ENCODE assay signal across 8 cellular contexts in genomic region chr2:72887032-72887835, GRCh38. TPM values are rescaled to one million over a fixed set of nuclear protein-coding genes. Genes with fewer than 3 reads are reported as not detected.
DNase-seq lines count a peak whose midpoint lies in the region; ATAC-seq and TF ChIP-seq lines count a peak whose summit lies in the region.

Gene SPR, plus strand, starts transcription at chr2:72887408. Its CDS starts 25 bp downstream, at chr2:72887433.

- H3K9me3 ChIP-seq in SU-DHL-6 (ENCODE audit: insufficient read depth, low read length) (no peaks in the 10 kb centered on the region), adrenal gland (replicated peaks in 1 of 3) (no peaks in the 10 kb centered on the region), heart right ventricle (no peaks in the 10 kb centered on the region), aorta (ENCODE audit: control insufficient read depth, low read length) (no peaks in the 10 kb centered on the region)

- TF ChIP-seq CTCF in LNCaP clone FGC (IDR thresholded peaks at IDR 0.05; ENCODE audit: control insufficient read depth, extremely low read depth, insufficient read depth) (peak; percentile 7; the same call in 1 of the 2 replicates), SU-DHL-6 (IDR thresholded peaks at IDR 0.05; ENCODE audit: insufficient read depth, low read length, poor library complexity, severe bottlenecking) (no peak), adrenal gland (IDR thresholded peaks at IDR 0.05) (no peak), heart right ventricle (IDR thresholded peaks at IDR 0.05) (peak in 1 of 9 donors; percentile 3)

- no peaks in the 10 kb centered on the region for H4K20me1 ChIP-seq in SU-DHL-6 (ENCODE audit: low read depth, low read length)

- H3K4me3 ChIP-seq in LNCaP clone FGC (ENCODE audit: low read depth, low read length): peak within 1 kb of the TSS; percentile 51
- peak within 1 kb of the TSS; percentile 48 for H3K4me3 ChIP-seq in SU-DHL-6 (ENCODE audit: insufficient read depth, low read length, poor library complexity, severe bottlenecking)
- H3K4me3 ChIP-seq in adrenal gland: peak within 1 kb of the TSS; percentile 1 to 89 (median 62)
- H3K4me3 ChIP-seq in heart right ventricle: peak within 1 kb of the TSS; percentile 59 to 79 (median 67)
- peak within 1 kb of the TSS; percentile 49 to 72 for H3K4me3 ChIP-seq in aorta (ENCODE audit: low read length in 2 of 2)

- H3K36me3 ChIP-seq in SU-DHL-6 (ENCODE audit: low read length) (no peaks in the 10 kb centered on the region), adrenal gland (replicated peaks in 1 of 2) (peaks cover 0 to 10% of the 10 kb centered on the region in 2 donors), heart right ventricle (peaks cover 0 to 32% (median 0%) of the 10 kb centered on the region in 9 donors), aorta (ENCODE audit: control insufficient read depth in 1 of 2, insufficient read depth in 2 of 2, low read length in 1 of 2) (no peaks in the 10 kb centered on the region)

- no peaks in the 10 kb centered on the region for H3K79me2 ChIP-seq in SU-DHL-6 (ENCODE audit: insufficient read depth, low read length)

- intact Hi-C loops in adrenal gland (cut with DNase I) (no loop called here), heart right ventricle (cut with DNase I) (loop anchor here in 1 of 10 donors (10.0 kb wide), 1 partner anchor 1342 kb away; no protein-coding TSS in a partner anchor), aorta (cut with DNase I) (loop anchor here in 1 of 2 donors (5.0 to 10.0 kb wide), 2 partner anchors 200 to 498 kb away; partner anchors contain the start of gene ALMS1)

- H3K4me1 ChIP-seq in adrenal gland (replicated peaks in 1 of 2) (peaks cover 15 to 22% of the 10 kb centered on the region in 2 donors), heart right ventricle (peaks cover 10 to 42% (median 27%) of the 10 kb centered on the region in 9 donors), aorta (ENCODE audit: control insufficient read depth in 1 of 2, insufficient read depth in 2 of 2, low read length in 2 of 2) (no peaks in the 10 kb centered on the region)

- H3K27me3 ChIP-seq in SU-DHL-6 (ENCODE audit: low read length) (no peaks in the 10 kb centered on the region), adrenal gland (no peaks in the 10 kb centered on the region), heart right ventricle (peaks cover 0 to 30% (median 0%) of the 10 kb centered on the region in 7 donors), aorta (ENCODE audit: control insufficient read depth in 1 of 2, insufficient read depth in 2 of 2, low read length in 1 of 2) (no peaks in the 10 kb centered on the region)

- whole genome bisulfite sequencing in adrenal gland, 4 donors: 0 to 3% (median 1%) methylated on average over 13 to 81 of the region's 81 CpGs
- 0 to 1% methylated on average over 80 to 81 of the region's 81 CpGs for WGBS in heart right ventricle, 2 donors
- 1% methylated on average over 73 to 81 of the region's 81 CpGs for WGBS in aorta, 2 donors

- H3K27ac ChIP-seq in SU-DHL-6 (ENCODE audit: low read depth, low read length) (no peak within 1 kb of the TSS), adrenal gland (peak within 1 kb of the TSS; percentile 11 to 95 (median 74)), heart right ventricle (peak within 1 kb of the TSS; percentile 78 to 97 (median 92)), aorta (ENCODE audit: low read depth in 1 of 2, low read length in 2 of 2) (peak within 1 kb of the TSS; percentile 57 to 78)

- peak within 1 kb of the TSS; percentile 47 for H3K9ac ChIP-seq in SU-DHL-6 (ENCODE audit: low read length)

- H3K4me2 ChIP-seq in SU-DHL-6 (ENCODE audit: low read depth, low read length, poor library complexity, severe bottlenecking): peak within 1 kb of the TSS; percentile 56

- H3F3A ChIP-seq in SU-DHL-6 (ENCODE audit: insufficient read depth): no peaks in the 10 kb centered on the region

- no peaks in the 10 kb centered on the region for H3K9me2 ChIP-seq in SU-DHL-6 (replicated peaks; ENCODE audit: insufficient read depth, low read length)

- ATAC-seq in heart right ventricle: peak; percentile 81 to 93 (median 84)
- ATAC-seq in aorta (ENCODE audit: low FRiP score): peak; percentile 90

- peak; percentile 27 for DNase-seq in GM04503 (ENCODE audit: low read depth)
- DNase-seq in GOT3 (lab: John Stamatoyannopoulos, UW): peak; percentile 38
- DNase-seq in LNCaP clone FGC (ENCODE audit: low read depth): peak; percentile 28
- peak; percentile 74 to 84 (median 78) for DNase-seq in adrenal gland
- DNase-seq in heart right ventricle: peak; percentile 71 to 84
- peak; percentile 56 for DNase-seq in pons (ENCODE audit: low spot score)
- DNase-seq in aorta: peak; percentile 81 to 93

- no peak for TF ChIP-seq POLR2A in adrenal gland (IDR thresholded peaks at IDR 0.05)

- peak within 1 kb of the TSS; percentile 72 for H2AFZ ChIP-seq in SU-DHL-6 (ENCODE audit: low read depth, low read length, severe bottlenecking)

RNA-seq across cellular contexts. Expression of gene SPR, which starts in this region (rescaled TPM):
- total RNA-seq in adrenal gland (100 to 1,000 TPM in 2 of 8 donors, 10 to 100 TPM in 6; 52.2 to 116 (median 73.4) TPM), heart right ventricle (10 to 100 TPM; 31.4 to 55.4 (median 39.3) TPM), aorta (10 to 100 TPM; 16.1 to 22.4 TPM)
- polyA plus RNA-seq in adrenal gland (10 to 100 TPM; 43.8 to 68.0 (median 66.6) TPM), heart right ventricle (10 to 100 TPM; 24.0 to 44.2 TPM), aorta (10 to 100 TPM; 20.4 to 33.1 TPM)

Comparison
In these comparisons a context has a peak if more than half of its experiments do, and no peak if none do; other contexts are left out.
1. DNase-seq: peak in every context shown above with its lines; median percentile 87 in aorta; 78 in adrenal gland; 78 in heart right ventricle; 56 in pons; 38 in GOT3; 28 in LNCaP clone FGC; 27 in GM04503.